Comparison of ENCODE assay signal across 30 cellular contexts in genomic region chr4:11337287-11337686, GRCh38.
"Had no signal": no experiment of that assay in that cellular context is flagged by ENCODE, and none has a peak within 500 bp of the region (broad histone marks: within the 10 kb centered on the region; RNA-seq: fewer than 3 reads in every experiment).

No MANE protein-coding gene starts in this region.

- H3K4me1 ChIP-seq: adrenal gland, body of pancreas, esophagus squamous epithelium, heart right ventricle had no signal

- H3K79me2 ChIP-seq: hepatocyte had no signal

- H3K27me3 ChIP-seq: adrenal gland, body of pancreas, esophagus squamous epithelium, hepatocyte had no signal

- DNase-seq: activated CD4-positive, alpha-beta memory T cell treated with anti-CD3 and anti-CD28 coated beads for 36 hours; activated CD4-positive, alpha-beta T cell treated with anti-CD3 and anti-CD28 coated beads for 36 hours; activated CD4-positive, alpha-beta T cell treated with anti-CD3 and anti-CD28 coated beads, Interleukin-2, amount 10 ng/mL, durations not matched to agents 24 days and 14 days; activated CD4-positive, CD25-positive, alpha-beta regulatory T cell; activated CD4-positive, CD25-positive, alpha-beta regulatory T cell treated with anti-CD3 and anti-CD28 coated beads, Interleukin-2, amount 50 U/mL, for 72 hours; activated CD8-positive, alpha-beta memory T cell treated with anti-CD3 and anti-CD28 coated beads, Interleukin-2, amount 10 ng/mL, durations not matched to agents 7 days and 5 days; activated CD8-positive, alpha-beta memory T cell treated with anti-CD3 and anti-CD28 coated beads, Interleukin-2, amount 50 U/mL, for 4 hours; activated CD8-positive, alpha-beta T cell treated with anti-CD3 and anti-CD28 coated beads, Interleukin-2, amount 10 ng/mL, durations not matched to agents 7 days and 5 days; activated effector memory CD4-positive, alpha-beta T cell treated with anti-CD3 and anti-CD28 coated beads, Interleukin-2, amount 50 U/mL, for 16 hours; activated naive CD4-positive, alpha-beta T cell treated with anti-CD3 and anti-CD28 coated beads for 36 hours; activated naive CD8-positive, alpha-beta T cell treated with anti-CD3 and anti-CD28 coated beads for 36 hours; activated naive CD8-positive, alpha-beta T cell treated with anti-CD3 and anti-CD28 coated beads, Interleukin-2, amount 50 U/mL, for 24 hours; activated T-cell treated with anti-CD3 and anti-CD28 coated beads, Interleukin-2, amount 50 U/mL, for 1 hour; activated T-cell treated with anti-CD3 and anti-CD28 coated beads, Interleukin-2, amount 50 U/mL, for 48 hours; adrenal gland; amygdala; aorta; body of pancreas; caudate nucleus; cortex of kidney; dermis blood vessel endothelial cell; effector CD4-positive, alpha-beta T cell; effector memory CD8-positive, alpha-beta T cell; erythroblast; esophagus squamous epithelium; heart right ventricle had no signal

- H3K9me3 Mint-ChIP-seq: activated CD4-positive, alpha-beta memory T cell treated with anti-CD3 and anti-CD28 coated beads for 36 hours; activated CD4-positive, alpha-beta T cell treated with anti-CD3 and anti-CD28 coated beads, Interleukin-2, amount 10 ng/mL, durations not matched to agents 24 days and 14 days; activated naive CD4-positive, alpha-beta T cell treated with anti-CD3 and anti-CD28 coated beads for 36 hours; activated naive CD4-positive, alpha-beta T cell treated with anti-CD3 and anti-CD28 coated beads, Interleukin-2, amount 50 U/mL, for 24 hours; activated naive CD8-positive, alpha-beta T cell treated with anti-CD3 and anti-CD28 coated beads for 36 hours; activated naive CD8-positive, alpha-beta T cell treated with anti-CD3 and anti-CD28 coated beads, Interleukin-2, amount 50 U/mL, for 24 hours; activated T-helper 1 cell treated with anti-CD3 and anti-CD28 coated beads, Interleukin-12 subunit alpha, Interleukin-12 subunit beta, Interleukin-2, Interleukin-4 antibody, amounts not matched to agents 30 ng/mL and 10 ng/mL and 1 ng/mL, durations not matched to agents 14 hours and 24 hours and 36 hours; activated T-helper 2 cell treated with anti-CD3 and anti-CD28 coated beads, Interferon-gamma antibody, Interleukin-2, Interleukin-4, amounts not matched to agents 10 μg/mL and 5 μg/mL and 100 μg/mL, durations not matched to agents 14 hours and 24 hours and 36 hours had no signal

- H3K4me1 Mint-ChIP-seq: activated CD4-positive, alpha-beta T cell treated with anti-CD3 and anti-CD28 coated beads for 36 hours; activated CD4-positive, alpha-beta T cell treated with anti-CD3 and anti-CD28 coated beads, Interleukin-2, amount 10 ng/mL, durations not matched to agents 24 days and 14 days; activated CD8-positive, alpha-beta memory T cell treated with anti-CD3 and anti-CD28 coated beads, Interleukin-2, amount 10 ng/mL, durations not matched to agents 7 days and 5 days; activated naive CD4-positive, alpha-beta T cell treated with anti-CD3 and anti-CD28 coated beads, Interleukin-2, amount 50 U/mL, for 24 hours had no signal

- H3K27ac Mint-ChIP-seq: activated CD4-positive, alpha-beta memory T cell treated with anti-CD3 and anti-CD28 coated beads for 36 hours; activated CD4-positive, alpha-beta T cell treated with anti-CD3 and anti-CD28 coated beads for 36 hours; activated CD4-positive, alpha-beta T cell treated with anti-CD3 and anti-CD28 coated beads, Interleukin-2, amount 10 ng/mL, durations not matched to agents 24 days and 14 days; activated CD8-positive, alpha-beta memory T cell treated with anti-CD3 and anti-CD28 coated beads, Interleukin-2, amount 10 ng/mL, durations not matched to agents 7 days and 5 days; activated CD8-positive, alpha-beta T cell treated with anti-CD3 and anti-CD28 coated beads, Interleukin-2, amount 10 ng/mL, durations not matched to agents 7 days and 5 days; activated naive CD4-positive, alpha-beta T cell treated with anti-CD3 and anti-CD28 coated beads for 36 hours; activated naive CD4-positive, alpha-beta T cell treated with anti-CD3 and anti-CD28 coated beads, Interleukin-2, amount 50 U/mL, for 24 hours; activated naive CD8-positive, alpha-beta T cell treated with anti-CD3 and anti-CD28 coated beads for 36 hours; activated naive CD8-positive, alpha-beta T cell treated with anti-CD3 and anti-CD28 coated beads, Interleukin-2, amount 50 U/mL, for 24 hours; activated T-helper 1 cell treated with anti-CD3 and anti-CD28 coated beads, Interleukin-12 subunit alpha, Interleukin-12 subunit beta, Interleukin-2, Interleukin-4 antibody, amounts not matched to agents 30 ng/mL and 10 ng/mL and 1 ng/mL, durations not matched to agents 14 hours and 24 hours and 36 hours; activated T-helper 2 cell treated with anti-CD3 and anti-CD28 coated beads, Interferon-gamma antibody, Interleukin-2, Interleukin-4, amounts not matched to agents 10 μg/mL and 5 μg/mL and 100 μg/mL, durations not matched to agents 14 hours and 24 hours and 36 hours; effector memory CD8-positive, alpha-beta T cell had no signal

- H2AFZ ChIP-seq: hepatocyte had no signal

- ATAC-seq: activated CD4-positive, alpha-beta T cell treated with anti-CD3 and anti-CD28 coated beads for 36 hours; activated CD8-positive, alpha-beta memory T cell treated with anti-CD3 and anti-CD28 coated beads, Interleukin-2, amount 10 ng/mL, durations not matched to agents 7 days and 5 days; activated CD8-positive, alpha-beta T cell treated with anti-CD3 and anti-CD28 coated beads, Interleukin-2, amount 10 ng/mL, durations not matched to agents 7 days and 5 days; activated naive CD8-positive, alpha-beta T cell treated with anti-CD3 and anti-CD28 coated beads, Interleukin-2, amount 50 U/mL, for 24 hours; body of pancreas; effector memory CD8-positive, alpha-beta T cell had no signal

- H3K36me3 ChIP-seq: adrenal gland, esophagus squamous epithelium, heart right ventricle had no signal

- H3K4me2 ChIP-seq: hepatocyte had no signal

- H3K4me3 Mint-ChIP-seq: activated CD4-positive, alpha-beta memory T cell treated with anti-CD3 and anti-CD28 coated beads for 36 hours; activated CD4-positive, alpha-beta T cell treated with anti-CD3 and anti-CD28 coated beads for 36 hours; activated CD4-positive, alpha-beta T cell treated with anti-CD3 and anti-CD28 coated beads, Interleukin-2, amount 10 ng/mL, durations not matched to agents 24 days and 14 days; activated CD8-positive, alpha-beta memory T cell treated with anti-CD3 and anti-CD28 coated beads, Interleukin-2, amount 10 ng/mL, durations not matched to agents 7 days and 5 days; activated CD8-positive, alpha-beta T cell treated with anti-CD3 and anti-CD28 coated beads, Interleukin-2, amount 10 ng/mL, durations not matched to agents 7 days and 5 days; activated naive CD4-positive, alpha-beta T cell treated with anti-CD3 and anti-CD28 coated beads for 36 hours; activated naive CD4-positive, alpha-beta T cell treated with anti-CD3 and anti-CD28 coated beads, Interleukin-2, amount 50 U/mL, for 24 hours; activated naive CD8-positive, alpha-beta T cell treated with anti-CD3 and anti-CD28 coated beads for 36 hours; activated naive CD8-positive, alpha-beta T cell treated with anti-CD3 and anti-CD28 coated beads, Interleukin-2, amount 50 U/mL, for 24 hours; activated T-helper 1 cell treated with anti-CD3 and anti-CD28 coated beads, Interleukin-12 subunit alpha, Interleukin-12 subunit beta, Interleukin-2, Interleukin-4 antibody, amounts not matched to agents 30 ng/mL and 10 ng/mL and 1 ng/mL, durations not matched to agents 14 hours and 24 hours and 36 hours; effector memory CD8-positive, alpha-beta T cell had no signal

- H3K9me3 ChIP-seq: adrenal gland, body of pancreas, esophagus squamous epithelium, heart right ventricle had no signal

- H3K27ac ChIP-seq: adrenal gland, body of pancreas, esophagus squamous epithelium, heart right ventricle, hepatocyte had no signal

- H3K4me3 ChIP-seq: adrenal gland, body of pancreas, esophagus squamous epithelium, heart right ventricle, hepatocyte had no signal

- H3K27me3 Mint-ChIP-seq: activated CD4-positive, alpha-beta T cell treated with anti-CD3 and anti-CD28 coated beads, Interleukin-2, amount 10 ng/mL, durations not matched to agents 24 days and 14 days; activated CD8-positive, alpha-beta memory T cell treated with anti-CD3 and anti-CD28 coated beads, Interleukin-2, amount 10 ng/mL, durations not matched to agents 7 days and 5 days; activated naive CD8-positive, alpha-beta T cell treated with anti-CD3 and anti-CD28 coated beads for 36 hours had no signal
